In the genomic region with DNA sequence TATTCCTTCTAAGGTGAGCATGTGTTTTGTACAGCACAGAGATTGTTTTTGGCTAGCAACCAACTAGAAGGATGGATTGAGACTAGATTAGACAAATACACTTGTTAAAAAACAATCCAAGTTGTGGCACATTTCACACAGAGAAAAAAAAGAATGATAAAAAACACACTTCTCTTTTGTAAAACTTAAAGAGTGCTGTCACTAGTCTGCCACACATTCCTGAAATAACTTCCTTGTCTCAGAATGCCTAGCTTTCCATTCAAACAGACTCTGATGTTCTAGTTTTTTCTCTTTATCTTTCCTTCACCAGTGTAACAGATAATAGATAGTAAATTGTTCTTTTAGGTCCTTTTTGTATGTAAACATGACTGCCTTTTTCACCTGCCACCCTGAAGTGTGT, we compare ENCODE assay signal across 23 cellular contexts. TPM values are rescaled to one million over a fixed set of nuclear protein-coding genes. Genes with fewer than 3 reads are reported as not detected.
DNase-seq lines count a peak whose midpoint lies in the region; ATAC-seq and TF ChIP-seq lines count a peak whose summit lies in the region.
"Had no signal": no experiment of that assay in that cellular context is flagged by ENCODE, and none has a peak within 500 bp of the region (broad histone marks: within the 10 kb centered on the region; RNA-seq: fewer than 3 reads in every experiment).

No MANE protein-coding gene starts in this region.

- H3K4me1 ChIP-seq in PC-9 (replicated peaks; ENCODE audit: insufficient read depth) (0 out of 2 replicates have a peak, but pooled peaks cover 3% of the 10 kb centered on the region), endodermal cell (ENCODE audit: control insufficient read depth, insufficient read depth, low read length) (no peaks in the 10 kb centered on the region), neuronal stem cell (ENCODE audit: control insufficient read depth in 2 of 2, insufficient read depth in 1 of 2, low read depth in 1 of 2, low read length in 2 of 2) (peaks cover 0 to 3% of the 10 kb centered on the region in 2 donors), prostate gland (replicated peaks) (no peaks in the 10 kb centered on the region)

- peaks cover 53% of the 10 kb centered on the region for H3K36me3 Mint-ChIP-seq in endodermal cell (ENCODE audit: low read depth)
- H3K36me3 Mint-ChIP-seq in activated CD4-positive, alpha-beta memory T cell treated with anti-CD3 and anti-CD28 coated beads for 36 hours, result peaks cover 31% of the 10 kb centered on the region

- no peak overlapping the region for H3K4me3 ChIP-seq in PC-9
- peak overlapping the region; percentile 9 for H3K4me3 ChIP-seq in endodermal cell (ENCODE audit: low read length)
- H3K4me3 ChIP-seq in neuronal stem cell (ENCODE audit: low read length in 2 of 2), result no peak overlapping the region
- H3K4me3 ChIP-seq in prostate gland, result no peak overlapping the region
- H3K4me3 ChIP-seq: HAP-1, skin epidermis, transverse colon had no signal

- H3K23ac ChIP-seq in neuronal stem cell (ENCODE audit: low read depth, low read length, poor library complexity), result no peak overlapping the region

- no peak for TF ChIP-seq CTCF in PC-9 (conservative IDR thresholded peaks at IDR 0.05)
- no peak for TF ChIP-seq CTCF in endodermal cell (conservative IDR thresholded peaks at IDR 0.05)
- no peak for TF ChIP-seq CTCF in GM13977 (IDR thresholded peaks at IDR 0.05; ENCODE audit: extremely low read depth, insufficient read depth, missing control alignments)
- no peak for TF ChIP-seq CTCF in prostate gland (IDR thresholded peaks at IDR 0.05)

- H3K9ac ChIP-seq in endodermal cell (ENCODE audit: extremely low read depth, low read length, poor library complexity, severe bottlenecking) (peak overlapping the region; percentile 0), neuronal stem cell (ENCODE audit: low read depth, low read length, poor library complexity) (no peak overlapping the region)

- H3K4me3 Mint-ChIP-seq in endodermal cell, result no peak overlapping the region
- no peak overlapping the region for H3K4me3 Mint-ChIP-seq in activated CD4-positive, alpha-beta memory T cell treated with anti-CD3 and anti-CD28 coated beads for 36 hours
- H3K4me3 Mint-ChIP-seq: CD4-positive, alpha-beta memory T cell; naive B cell; stimulated activated naive CD8-positive, alpha-beta T cell treated with anti-CD3 and anti-CD28 coated beads, Interleukin-15, Interleukin-2, amounts not matched to agents 100 ng/mL and 50 ng/mL, for 24 hours had no signal

- H3K27ac ChIP-seq in PC-9, result peak overlapping the region; percentile 27; the same call in 1 of the 2 replicates
- peak overlapping the region; percentile 47 for H3K27ac ChIP-seq in endodermal cell (ENCODE audit: low read depth, low read length)
- H3K27ac ChIP-seq in neuronal stem cell (replicated peaks; ENCODE audit: low read length), result peak overlapping the region; percentile 14
- no peak overlapping the region for H3K27ac ChIP-seq in prostate gland
- H3K27ac ChIP-seq: epithelial cell of prostate, skin epidermis, transverse colon had no signal

- H4K20me1 ChIP-seq in PC-9 (ENCODE audit: insufficient read depth), result peaks cover 21% of the 10 kb centered on the region; the same call in 1 of the 2 replicates

- H2BK5ac ChIP-seq in neuronal stem cell (ENCODE audit: low read length), result no peak overlapping the region

- H3K4me1 Mint-ChIP-seq in endodermal cell, result peaks cover 12% of the 10 kb centered on the region
- peaks cover 13% of the 10 kb centered on the region for H3K4me1 Mint-ChIP-seq in activated CD4-positive, alpha-beta memory T cell treated with anti-CD3 and anti-CD28 coated beads for 36 hours (ENCODE audit: low read depth)

- H3F3A ChIP-seq in PC-9 (ENCODE audit: insufficient read depth, low read depth), result peaks cover 9% of the 10 kb centered on the region

- no peak overlapping the region for H3K18ac ChIP-seq in neuronal stem cell (ENCODE audit: low read length)

- H2AFZ ChIP-seq in PC-9, result no peak overlapping the region
- no peak overlapping the region for H2AFZ ChIP-seq in neuronal stem cell (ENCODE audit: low read length)

- no peaks in the 10 kb centered on the region for H3K27me3 Mint-ChIP-seq in endodermal cell (ENCODE audit: insufficient read depth)
- no peaks in the 10 kb centered on the region for H3K27me3 Mint-ChIP-seq in activated CD4-positive, alpha-beta memory T cell treated with anti-CD3 and anti-CD28 coated beads for 36 hours
- H3K27me3 Mint-ChIP-seq: CD4-positive, alpha-beta memory T cell; naive B cell; stimulated activated naive CD8-positive, alpha-beta T cell treated with anti-CD3 and anti-CD28 coated beads, Interleukin-15, Interleukin-2, amounts not matched to agents 100 ng/mL and 50 ng/mL, for 24 hours had no signal

- H3K9me2 ChIP-seq in PC-9 (ENCODE audit: insufficient read depth), result no peaks in the 10 kb centered on the region

- no peak for ATAC-seq in HG02763 (IDR thresholded peaks at IDR 0.05; ENCODE audit: unreplicated experiment)

- H3K9me3 ChIP-seq in PC-9 (ENCODE audit: insufficient read depth, low read depth) (no peaks in the 10 kb centered on the region), endodermal cell (ENCODE audit: control insufficient read depth, low read length) (no peaks in the 10 kb centered on the region), neuronal stem cell (replicated peaks in 1 of 2; ENCODE audit: control insufficient read depth in 2 of 2, insufficient read depth in 1 of 2, low read depth in 1 of 2, low read length in 2 of 2) (no peaks in the 10 kb centered on the region), prostate gland (no peaks in the 10 kb centered on the region)
- H3K9me3 ChIP-seq: HAP-1, transverse colon had no signal

- in situ Hi-C loops in GM13977 (cut with MboI; ENCODE audit: low pct_unique_long_range_greater_than_20kb, low sequenced_read_pairs, unreplicated experiment), result no loop called here

- H2AK5ac ChIP-seq in neuronal stem cell (ENCODE audit: low read depth, low read length), result no peak overlapping the region

- peaks cover 39% of the 10 kb centered on the region for H3K79me2 ChIP-seq in PC-9 (ENCODE audit: low read depth)

- H3K27me3 ChIP-seq in PC-9 (ENCODE audit: insufficient read depth, low read depth) (no peaks in the 10 kb centered on the region), endodermal cell (ENCODE audit: control insufficient read depth, insufficient read depth, low read length, poor library complexity, severe bottlenecking) (no peaks in the 10 kb centered on the region), neuronal stem cell (ENCODE audit: control insufficient read depth in 3 of 3, insufficient read depth in 3 of 3, low read depth in 1 of 3, low read length in 3 of 3) (no peaks in the 10 kb centered on the region), prostate gland (replicated peaks; ENCODE audit: insufficient read depth) (no peaks in the 10 kb centered on the region)
- H3K27me3 ChIP-seq: transverse colon had no signal

- no peak overlapping the region for H3K14ac ChIP-seq in neuronal stem cell (ENCODE audit: low read length)

- CTCF ChIA-PET in PC-9 (lab: Charles Lee), result interaction anchor here (0.6 kb wide), 1 partner anchor 149 kb away, joined by 3 read pairs; no protein-coding TSS in a partner anchor
- CTCF ChIA-PET in activated CD4-positive, alpha-beta memory T cell treated with anti-CD3 and anti-CD28 coated beads for 36 hours (lab: Charles Lee), result no interaction called here

- no peak overlapping the region for H4K8ac ChIP-seq in neuronal stem cell (ENCODE audit: low read depth, low read length)

- intact Hi-C loops in PC-9 (cut with micrococcal nuclease; ENCODE audit: unreplicated experiment), result no loop called here
- intact Hi-C loops in prostate gland (cut with DNase I), result no loop called here
- intact Hi-C loops in activated CD4-positive, alpha-beta memory T cell treated with anti-CD3 and anti-CD28 coated beads for 36 hours (cut with micrococcal nuclease), result no loop called here

- no TSS peak for BruUV-seq in PC-9 (replicated peaks; lab: Mats Ljungman, UMichigan)

- no peak overlapping the region for H2BK15ac ChIP-seq in neuronal stem cell (ENCODE audit: low read length)

- H3K9me3 Mint-ChIP-seq in endodermal cell, result no peaks in the 10 kb centered on the region
- no peaks in the 10 kb centered on the region for H3K9me3 Mint-ChIP-seq in activated CD4-positive, alpha-beta memory T cell treated with anti-CD3 and anti-CD28 coated beads for 36 hours
- H3K9me3 Mint-ChIP-seq: CD4-positive, alpha-beta memory T cell; naive B cell; stimulated activated naive CD8-positive, alpha-beta T cell treated with anti-CD3 and anti-CD28 coated beads, Interleukin-15, Interleukin-2, amounts not matched to agents 100 ng/mL and 50 ng/mL, for 24 hours had no signal

- no peak overlapping the region for H2BK120ac ChIP-seq in neuronal stem cell (ENCODE audit: low read depth, low read length)

- no peak for TF ChIP-seq POLR2A in prostate gland (IDR thresholded peaks at IDR 0.05)

- peak overlapping the region; percentile 86 for H3K27ac Mint-ChIP-seq in endodermal cell
- H3K27ac Mint-ChIP-seq in activated CD4-positive, alpha-beta memory T cell treated with anti-CD3 and anti-CD28 coated beads for 36 hours, result no peak overlapping the region
- H3K27ac Mint-ChIP-seq: naive B cell; stimulated activated naive CD8-positive, alpha-beta T cell treated with anti-CD3 and anti-CD28 coated beads, Interleukin-15, Interleukin-2, amounts not matched to agents 100 ng/mL and 50 ng/mL, for 24 hours had no signal

- no peak overlapping the region for H4K91ac ChIP-seq in neuronal stem cell (ENCODE audit: low read depth, low read length, poor library complexity)

- DNase-seq in EL, result peak; percentile 12
- peak in 1 of 2 experiments; percentile 46 for DNase-seq in PC-9
- no peak for DNase-seq in endodermal cell
- DNase-seq in neuronal stem cell (ENCODE audit: low spot score), result no peak
- no peak for DNase-seq in GM13977 (ENCODE audit: low spot score)
- no peak for DNase-seq in prostate gland (ENCODE audit: low spot score)
- no peak for DNase-seq in activated CD4-positive, alpha-beta memory T cell treated with anti-CD3 and anti-CD28 coated beads for 36 hours
- DNase-seq: CD4-positive, alpha-beta memory T cell; dermis blood vessel endothelial cell; foreskin melanocyte; hippocampal formation; mammary epithelial cell; naive B cell; NCI-H1105; NCI-H2081; NCI-H510A; stimulated activated CD4-positive, alpha-beta T cell treated with anti-CD3 and anti-CD28 coated beads, Interleukin-2, amount 100 ng/mL, for 48 hours; transverse colon had no signal

- H3K36me3 ChIP-seq in PC-9 (ENCODE audit: low read depth) (peaks cover 53% of the 10 kb centered on the region), endodermal cell (ENCODE audit: control insufficient read depth, insufficient read depth, low read length) (peaks cover 68% of the 10 kb centered on the region), neuronal stem cell (replicated peaks in 1 of 2; ENCODE audit: control insufficient read depth in 2 of 2, insufficient read depth in 2 of 2, low read length in 2 of 2) (peaks cover 5 to 68% of the 10 kb centered on the region in 2 donors), prostate gland (no peaks in the 10 kb centered on the region)

- H3K4me2 ChIP-seq in PC-9 (no peak overlapping the region), neuronal stem cell (ENCODE audit: insufficient read depth, low read length, poor library complexity, severe bottlenecking) (no peak overlapping the region)

- H3K79me1 ChIP-seq in neuronal stem cell (ENCODE audit: low read depth, low read length), result no peaks in the 10 kb centered on the region

- no peak overlapping the region for H3K4ac ChIP-seq in neuronal stem cell (ENCODE audit: low read length)

- POLR2A ChIA-PET in PC-9 (lab: Charles Lee; ENCODE audit: unreplicated experiment), result no interaction called here
- POLR2A ChIA-PET in activated CD4-positive, alpha-beta memory T cell treated with anti-CD3 and anti-CD28 coated beads for 36 hours (lab: Charles Lee), result no interaction called here

- no peak overlapping the region for H2BK12ac ChIP-seq in neuronal stem cell (ENCODE audit: low read length)

RNA-seq across cellular contexts. Expression of a gene that starts 11.4 kb away (rescaled TPM):
- 109 and 157 TPM in 2 replicates for total RNA-seq in PC-9 (2021)
- 10 to 100 TPM; 82.4 to 82.5 TPM for total RNA-seq in endodermal cell
- 91.3 TPM for polyA plus RNA-seq in endodermal cell (2013, experiment 1 of 2)
- polyA plus RNA-seq in endodermal cell (2013, experiment 2 of 2), result 75.3 TPM
- polyA plus RNA-seq in neuronal stem cell (2013, experiment 1 of 2), result 92.1 TPM
- 90.9 TPM for polyA plus RNA-seq in neuronal stem cell (2013, experiment 2 of 2)
- total RNA-seq in prostate gland, result 10 to 100 TPM; 77.4 to 84.1 TPM
- 100 to 1,000 TPM; 103 to 116 TPM for total RNA-seq in activated CD4-positive, alpha-beta memory T cell treated with anti-CD3 and anti-CD28 coated beads for 36 hours

Comparison
In these comparisons a context has a peak if more than half of its experiments do, and no peak if none do; other contexts are left out.
1. H3K27ac ChIP-seq: peak in PC-9 (single experiment), endodermal cell (single experiment) and neuronal stem cell (single experiment); none in prostate gland (0 of 2).